Comparison of ENCODE assay signal across 15 cellular contexts in the genomic region with DNA sequence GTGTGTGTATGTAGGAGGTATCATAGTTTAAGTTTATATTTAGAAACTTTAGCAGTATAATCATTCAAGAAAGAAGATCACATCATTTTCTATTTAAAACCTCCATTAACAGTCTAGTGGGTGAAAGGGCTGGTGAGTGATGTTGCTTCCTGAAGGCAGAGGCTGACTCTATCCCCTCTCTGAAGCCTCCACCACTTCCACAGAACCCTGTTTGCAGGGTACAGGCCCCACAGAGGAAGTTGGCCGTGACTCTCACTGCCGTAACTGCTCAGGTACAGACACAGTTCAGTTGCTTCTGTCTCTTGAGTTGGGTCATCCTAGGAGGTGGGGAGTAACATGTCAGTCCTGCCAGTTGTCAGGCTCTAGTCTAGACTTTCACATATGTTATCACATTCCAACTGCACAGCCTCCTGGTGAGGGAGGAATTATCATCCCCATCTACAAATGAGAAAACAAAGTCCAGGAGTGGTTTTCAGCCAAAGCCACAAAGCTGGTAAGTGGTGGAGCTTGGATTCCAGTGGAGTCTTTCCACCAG. TPM values are rescaled to one million over a fixed set of nuclear protein-coding genes. Genes with fewer than 3 reads are reported as not detected.
DNase-seq lines count a peak whose midpoint lies in the region; ATAC-seq and TF ChIP-seq lines count a peak whose summit lies in the region.
"Had no signal": no experiment of that assay in that cellular context is flagged by ENCODE, and none has a peak within 500 bp of the region (broad histone marks: within the 10 kb centered on the region; RNA-seq: fewer than 3 reads in every experiment).

No MANE protein-coding gene starts in this region.

- H3K27ac Mint-ChIP-seq in activated naive CD8-positive, alpha-beta T cell treated with anti-CD3 and anti-CD28 coated beads, Interleukin-2, amount 50 U/mL, for 24 hours: no peak overlapping the region
- H3K27ac Mint-ChIP-seq: stimulated activated naive CD8-positive, alpha-beta T cell treated with anti-CD3 and anti-CD28 coated beads, Interleukin-15, Interleukin-2, amounts not matched to agents 100 ng/mL and 50 ng/mL, for 24 hours had no signal

- H3K27me3 Mint-ChIP-seq in activated naive CD8-positive, alpha-beta T cell treated with anti-CD3 and anti-CD28 coated beads, Interleukin-2, amount 50 U/mL, for 24 hours: no peaks in the 10 kb centered on the region
- H3K27me3 Mint-ChIP-seq: stimulated activated naive CD8-positive, alpha-beta T cell treated with anti-CD3 and anti-CD28 coated beads, Interleukin-15, Interleukin-2, amounts not matched to agents 100 ng/mL and 50 ng/mL, for 24 hours had no signal

- no peak overlapping the region for H3K4me3 ChIP-seq in right atrium auricular region
- H3K4me3 ChIP-seq in left lung: no peak overlapping the region
- H3K4me3 ChIP-seq: BLaER1 had no signal

- no peaks in the 10 kb centered on the region for H3K36me3 ChIP-seq in right atrium auricular region
- H3K36me3 ChIP-seq in left lung: no peaks in the 10 kb centered on the region
- H3K36me3 ChIP-seq: BLaER1 had no signal

- H3K9me3 ChIP-seq in right atrium auricular region (no peaks in the 10 kb centered on the region), left lung (no peaks in the 10 kb centered on the region)
- H3K9me3 ChIP-seq: BLaER1 had no signal

- ATAC-seq in Right ventricle myocardium superior (ENCODE audit: poor library complexity) (peak; percentile 69), HG02884 (IDR thresholded peaks at IDR 0.05; ENCODE audit: unreplicated experiment) (peak; percentile 54), GM18520 (IDR thresholded peaks at IDR 0.05; ENCODE audit: unreplicated experiment) (no peak), GM18511 (IDR thresholded peaks at IDR 0.05; ENCODE audit: unreplicated experiment) (no peak), left lung (no peak)
- ATAC-seq in activated naive CD8-positive, alpha-beta T cell treated with anti-CD3 and anti-CD28 coated beads, Interleukin-2, amount 50 U/mL, for 24 hours: peak; percentile 71

- H3K27me3 ChIP-seq in right atrium auricular region: no peaks in the 10 kb centered on the region
- no peaks in the 10 kb centered on the region for H3K27me3 ChIP-seq in left lung
- H3K27me3 ChIP-seq: BLaER1 had no signal

- no peak overlapping the region for H3K4me3 Mint-ChIP-seq in activated naive CD8-positive, alpha-beta T cell treated with anti-CD3 and anti-CD28 coated beads, Interleukin-2, amount 50 U/mL, for 24 hours
- H3K4me3 Mint-ChIP-seq: stimulated activated naive CD8-positive, alpha-beta T cell treated with anti-CD3 and anti-CD28 coated beads, Interleukin-15, Interleukin-2, amounts not matched to agents 100 ng/mL and 50 ng/mL, for 24 hours had no signal

- no peaks in the 10 kb centered on the region for H3K36me3 Mint-ChIP-seq in activated naive CD8-positive, alpha-beta T cell treated with anti-CD3 and anti-CD28 coated beads, Interleukin-2, amount 50 U/mL, for 24 hours (ENCODE audit: low read depth)

- TF ChIP-seq CTCF in right atrium auricular region (IDR thresholded peaks at IDR 0.05) (no peak), left lung (IDR thresholded peaks at IDR 0.05) (no peak)

- peaks cover 3% of the 10 kb centered on the region for H3K4me1 Mint-ChIP-seq in activated naive CD8-positive, alpha-beta T cell treated with anti-CD3 and anti-CD28 coated beads, Interleukin-2, amount 50 U/mL, for 24 hours

- DNase-seq in Right ventricle myocardium superior (no peak), right atrium auricular region (ENCODE audit: low spot score) (no peak), left lung (no peak)
- no peak for DNase-seq in activated naive CD8-positive, alpha-beta T cell treated with anti-CD3 and anti-CD28 coated beads, Interleukin-2, amount 50 U/mL, for 24 hours
- peak; percentile 30 for DNase-seq in stimulated activated CD8-positive, alpha-beta memory T cell treated with anti-CD3 and anti-CD28 coated beads, Interleukin-4, amount 100 ng/mL, for 48 hours
- DNase-seq: activated effector memory CD4-positive, alpha-beta T cell treated with Interleukin-2 at 50 U/mL for 16 hours; effector CD4-positive, alpha-beta T cell; hippocampal formation; NCI-H1092; stimulated activated CD4-positive, alpha-beta T cell treated with anti-CD3 and anti-CD28 coated beads, Interleukin-12 subunit alpha, Interleukin-12 subunit beta, amount 100 ng/mL, for 4 hours had no signal

- H3K4me1 ChIP-seq in right atrium auricular region (no peaks in the 10 kb centered on the region), left lung (no peaks in the 10 kb centered on the region)
- H3K4me1 ChIP-seq: BLaER1 had no signal

- H3K9me3 Mint-ChIP-seq in activated naive CD8-positive, alpha-beta T cell treated with anti-CD3 and anti-CD28 coated beads, Interleukin-2, amount 50 U/mL, for 24 hours: no peaks in the 10 kb centered on the region
- H3K9me3 Mint-ChIP-seq: stimulated activated naive CD8-positive, alpha-beta T cell treated with anti-CD3 and anti-CD28 coated beads, Interleukin-15, Interleukin-2, amounts not matched to agents 100 ng/mL and 50 ng/mL, for 24 hours had no signal

- H3K27ac ChIP-seq in right atrium auricular region: peak overlapping the region in 1 of 2 donors; percentile 45
- H3K27ac ChIP-seq in left lung: no peak overlapping the region
- H3K27ac ChIP-seq: BLaER1 had no signal

- intact Hi-C loops in Right ventricle myocardium superior (cut with DNase I): no loop called here
- intact Hi-C loops in left lung (cut with DNase I): no loop called here

RNA-seq across cellular contexts. Expression of a gene that starts 31.5 kb away (rescaled TPM):
- total RNA-seq in Right ventricle myocardium superior (363 TPM), right atrium auricular region (100 to 1,000 TPM; 261 to 441 TPM), left lung (10 to 100 TPM; 47.3 to 58.0 TPM)

RNA-seq across cellular contexts. Expression of a gene that starts 52.9 kb away (rescaled TPM):
- total RNA-seq in Right ventricle myocardium superior (66.9 TPM), right atrium auricular region (10 to 100 TPM; 61.6 to 63.5 TPM), left lung (10 to 100 TPM; 71.3 to 73.6 TPM)

Comparison
In these comparisons a context has a peak if more than half of its experiments do, and no peak if none do; other contexts are left out.
1. ATAC-seq: peak in Right ventricle myocardium superior (single experiment), HG02884 (single experiment) and activated naive CD8-positive, alpha-beta T cell treated with anti-CD3 and anti-CD28 coated beads, Interleukin-2, amount 50 U/mL, for 24 hours (single experiment); none in GM18520 (single experiment), GM18511 (single experiment) and left lung (single experiment).